39 cellular contexts compared by ENCODE assay signal in the genomic region with DNA sequence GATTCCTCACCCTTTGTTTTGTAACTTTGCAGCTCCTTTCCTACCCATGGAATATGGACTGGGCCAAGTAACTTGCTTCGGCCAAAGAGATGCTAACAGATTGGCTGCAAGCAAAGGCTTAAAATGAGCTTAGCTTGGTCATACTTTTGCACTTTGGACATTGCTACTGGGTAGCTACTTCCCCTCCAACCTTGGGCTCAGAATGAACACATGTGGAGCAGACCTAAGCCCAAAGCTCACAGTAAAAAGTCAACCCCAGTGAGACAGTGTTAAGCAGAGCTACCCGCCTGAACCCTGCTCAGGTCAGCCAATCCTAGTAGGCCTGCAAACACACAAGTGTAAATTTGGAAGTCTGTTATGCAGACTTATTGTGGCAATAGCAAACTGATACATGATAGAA.
"Had no signal": no experiment of that assay in that cellular context is flagged by ENCODE, and none has a peak within 500 bp of the region (broad histone marks: within the 10 kb centered on the region; RNA-seq: fewer than 3 reads in every experiment).

No MANE protein-coding gene starts in this region.

- H3K27ac Mint-ChIP-seq: activated naive CD4-positive, alpha-beta T cell treated with anti-CD3 and anti-CD28 coated beads for 36 hours; activated naive CD4-positive, alpha-beta T cell treated with anti-CD3 and anti-CD28 coated beads, Interleukin-2, amount 10 ng/mL, durations not matched to agents 7 days and 5 days; activated naive CD4-positive, alpha-beta T cell treated with anti-CD3 and anti-CD28 coated beads, Interleukin-2, amount 50 U/mL, for 24 hours; activated naive CD8-positive, alpha-beta T cell; activated naive CD8-positive, alpha-beta T cell treated with anti-CD3 and anti-CD28 coated beads for 36 hours; activated naive CD8-positive, alpha-beta T cell treated with anti-CD3 and anti-CD28 coated beads, Interleukin-2, amount 10 ng/mL, durations not matched to agents 7 days and 5 days; activated naive CD8-positive, alpha-beta T cell treated with anti-CD3 and anti-CD28 coated beads, Interleukin-2, amount 50 U/mL, for 24 hours; activated T-cell treated with anti-CD3 and anti-CD28 coated beads, Interleukin-2, amount 50 U/mL, for 24 hours; activated T-cell treated with anti-CD3 and anti-CD28 coated beads, Interleukin-2, amount 50 U/mL, for 72 hours; activated T-helper 1 cell treated with anti-CD3 and anti-CD28 coated beads, Interleukin-12 subunit alpha, Interleukin-12 subunit beta, Interleukin-2, Interleukin-4 antibody, amounts not matched to agents 30 ng/mL and 10 ng/mL and 1 ng/mL, durations not matched to agents 14 hours and 24 hours and 36 hours; activated T-helper 17 cell treated with anti-CD3 and anti-CD28 coated beads, Interleukin-2, amount 50 U/mL, for 72 hours; activated T-helper 2 cell treated with anti-CD3 and anti-CD28 coated beads, Interferon-gamma antibody, Interleukin-2, Interleukin-4, amounts not matched to agents 10 μg/mL and 5 μg/mL and 100 μg/mL, durations not matched to agents 14 hours and 24 hours and 36 hours; brain had no signal

- H3K4me1 Mint-ChIP-seq: activated naive CD4-positive, alpha-beta T cell treated with anti-CD3 and anti-CD28 coated beads, Interleukin-2, amount 10 ng/mL, durations not matched to agents 7 days and 5 days; activated naive CD4-positive, alpha-beta T cell treated with anti-CD3 and anti-CD28 coated beads, Interleukin-2, amount 50 U/mL, for 24 hours; activated naive CD8-positive, alpha-beta T cell treated with anti-CD3 and anti-CD28 coated beads, Interleukin-2, amount 10 ng/mL, durations not matched to agents 7 days and 5 days; activated T-helper 17 cell treated with anti-CD3 and anti-CD28 coated beads, Interleukin-2, amount 50 U/mL, for 72 hours; central memory CD8-positive, alpha-beta T cell had no signal

- DNase-seq: activated effector memory CD4-positive, alpha-beta T cell treated with anti-CD3 and anti-CD28 coated beads, Interleukin-2, amount 50 U/mL, for 16 hours; activated effector memory CD4-positive, alpha-beta T cell treated with Interleukin-2 at 50 U/mL for 16 hours; activated gamma-delta T cell; activated gamma-delta T cell treated with Interleukin-2 at 50 U/mL for 16 hours; activated naive CD4-positive, alpha-beta T cell; activated naive CD4-positive, alpha-beta T cell treated with anti-CD3 and anti-CD28 coated beads for 36 hours; activated naive CD4-positive, alpha-beta T cell treated with anti-CD3 and anti-CD28 coated beads, Interleukin-2, amount 10 ng/mL, durations not matched to agents 7 days and 5 days; activated naive CD4-positive, alpha-beta T cell treated with anti-CD3 and anti-CD28 coated beads, Interleukin-2, amount 50 U/mL, for 16 hours; activated naive CD4-positive, alpha-beta T cell treated with Interleukin-2 at 50 U/mL for 16 hours; activated naive CD8-positive, alpha-beta T cell treated with anti-CD3 and anti-CD28 coated beads for 36 hours; activated naive CD8-positive, alpha-beta T cell treated with anti-CD3 and anti-CD28 coated beads, Interleukin-2, amount 10 ng/mL, durations not matched to agents 7 days and 5 days; activated naive CD8-positive, alpha-beta T cell treated with anti-CD3 and anti-CD28 coated beads, Interleukin-2, amount 50 U/mL, for 24 hours; activated T-cell treated with anti-CD3 and anti-CD28 coated beads, Interleukin-2, amount 50 U/mL, for 1 hour; activated T-cell treated with anti-CD3 and anti-CD28 coated beads, Interleukin-2, amount 50 U/mL, for 24 hours; activated T-cell treated with anti-CD3 and anti-CD28 coated beads, Interleukin-2, amount 50 U/mL, for 4 hours; activated T-cell treated with anti-CD3 and anti-CD28 coated beads, Interleukin-2, amount 50 U/mL, for 48 hours; activated T-cell treated with anti-CD3 and anti-CD28 coated beads, Interleukin-2, amount 50 U/mL, for 72 hours; adrenal gland; amniotic stem cell; amygdala; anterior cingulate cortex; aorta; body of pancreas; brain microvascular endothelial cell; caudate nucleus; central memory CD4-positive, alpha-beta T cell; cerebellar nuclear complex had no signal

- ATAC-seq: activated naive CD4-positive, alpha-beta T cell treated with anti-CD3 and anti-CD28 coated beads, Interleukin-2, amount 50 U/mL, for 72 hours; activated naive CD8-positive, alpha-beta T cell treated with anti-CD3 and anti-CD28 coated beads, Interleukin-2, amount 50 U/mL, for 24 hours; activated T-cell treated with anti-CD3 and anti-CD28 coated beads, Interleukin-2, amount 50 U/mL, for 4 hours; activated T-cell treated with anti-CD3 and anti-CD28 coated beads, Interleukin-2, amount 50 U/mL, for 72 hours; activated T-helper 17 cell treated with anti-CD3 and anti-CD28 coated beads, Interleukin-2, amount 50 U/mL, for 72 hours; body of pancreas had no signal

- H3K4me3 ChIP-seq: adrenal gland, ascending aorta, body of pancreas, breast epithelium, cardiac muscle cell had no signal

- H3K4me1 ChIP-seq: adrenal gland, ascending aorta, body of pancreas, breast epithelium had no signal

- H3K9me3 Mint-ChIP-seq: activated naive CD4-positive, alpha-beta T cell treated with anti-CD3 and anti-CD28 coated beads, Interleukin-2, amount 10 ng/mL, durations not matched to agents 7 days and 5 days; activated naive CD4-positive, alpha-beta T cell treated with anti-CD3 and anti-CD28 coated beads, Interleukin-2, amount 50 U/mL, for 24 hours; activated naive CD4-positive, alpha-beta T cell treated with anti-CD3 and anti-CD28 coated beads, Interleukin-2, amount 50 U/mL, for 72 hours; activated naive CD8-positive, alpha-beta T cell treated with anti-CD3 and anti-CD28 coated beads for 36 hours; activated naive CD8-positive, alpha-beta T cell treated with anti-CD3 and anti-CD28 coated beads, Interleukin-2, amount 10 ng/mL, durations not matched to agents 7 days and 5 days; activated T-cell treated with anti-CD3 and anti-CD28 coated beads, Interleukin-2, amount 50 U/mL, for 24 hours; activated T-cell treated with anti-CD3 and anti-CD28 coated beads, Interleukin-2, amount 50 U/mL, for 4 hours; activated T-cell treated with anti-CD3 and anti-CD28 coated beads, Interleukin-2, amount 50 U/mL, for 72 hours; activated T-helper 1 cell treated with anti-CD3 and anti-CD28 coated beads, Interleukin-12 subunit alpha, Interleukin-12 subunit beta, Interleukin-2, Interleukin-4 antibody, amounts not matched to agents 30 ng/mL and 10 ng/mL and 1 ng/mL, durations not matched to agents 14 hours and 24 hours and 36 hours; activated T-helper 17 cell treated with anti-CD3 and anti-CD28 coated beads, Interleukin-2, amount 50 U/mL, for 72 hours; central memory CD8-positive, alpha-beta T cell had no signal

- H3K36me3 ChIP-seq: adrenal gland, brain microvascular endothelial cell, breast epithelium, cardiac muscle cell had no signal

- FAIRE-seq: astrocyte had no signal

- H3K9me3 ChIP-seq: adrenal gland, ascending aorta, body of pancreas, breast epithelium had no signal

- H3K27me3 ChIP-seq: adrenal gland, ascending aorta, body of pancreas, brain microvascular endothelial cell, breast epithelium, cardiac muscle cell had no signal

- H3K4me3 Mint-ChIP-seq: activated naive CD4-positive, alpha-beta T cell treated with anti-CD3 and anti-CD28 coated beads for 36 hours; activated naive CD4-positive, alpha-beta T cell treated with anti-CD3 and anti-CD28 coated beads, Interleukin-2, amount 10 ng/mL, durations not matched to agents 7 days and 5 days; activated naive CD4-positive, alpha-beta T cell treated with anti-CD3 and anti-CD28 coated beads, Interleukin-2, amount 50 U/mL, for 24 hours; activated naive CD8-positive, alpha-beta T cell; activated naive CD8-positive, alpha-beta T cell treated with anti-CD3 and anti-CD28 coated beads for 36 hours; activated naive CD8-positive, alpha-beta T cell treated with anti-CD3 and anti-CD28 coated beads, Interleukin-2, amount 10 ng/mL, durations not matched to agents 7 days and 5 days; activated naive CD8-positive, alpha-beta T cell treated with anti-CD3 and anti-CD28 coated beads, Interleukin-2, amount 50 U/mL, for 24 hours; activated T-cell treated with anti-CD3 and anti-CD28 coated beads, Interleukin-2, amount 50 U/mL, for 24 hours; activated T-cell treated with anti-CD3 and anti-CD28 coated beads, Interleukin-2, amount 50 U/mL, for 4 hours; activated T-cell treated with anti-CD3 and anti-CD28 coated beads, Interleukin-2, amount 50 U/mL, for 72 hours; activated T-helper 1 cell treated with anti-CD3 and anti-CD28 coated beads, Interleukin-12 subunit alpha, Interleukin-12 subunit beta, Interleukin-2, Interleukin-4 antibody, amounts not matched to agents 30 ng/mL and 10 ng/mL and 1 ng/mL, durations not matched to agents 14 hours and 24 hours and 36 hours; activated T-helper 17 cell treated with anti-CD3 and anti-CD28 coated beads, Interleukin-2, amount 50 U/mL, for 72 hours; brain; central memory CD8-positive, alpha-beta T cell had no signal

- H3K27ac ChIP-seq: adrenal gland, ascending aorta, body of pancreas, brain microvascular endothelial cell, breast epithelium, cardiac muscle cell had no signal

- H3K27me3 Mint-ChIP-seq: activated naive CD4-positive, alpha-beta T cell treated with anti-CD3 and anti-CD28 coated beads, Interleukin-2, amount 10 ng/mL, durations not matched to agents 7 days and 5 days; activated naive CD4-positive, alpha-beta T cell treated with anti-CD3 and anti-CD28 coated beads, Interleukin-2, amount 50 U/mL, for 24 hours; activated naive CD8-positive, alpha-beta T cell; activated naive CD8-positive, alpha-beta T cell treated with anti-CD3 and anti-CD28 coated beads for 36 hours; activated naive CD8-positive, alpha-beta T cell treated with anti-CD3 and anti-CD28 coated beads, Interleukin-2, amount 10 ng/mL, durations not matched to agents 7 days and 5 days; activated naive CD8-positive, alpha-beta T cell treated with anti-CD3 and anti-CD28 coated beads, Interleukin-2, amount 50 U/mL, for 24 hours; activated T-cell treated with anti-CD3 and anti-CD28 coated beads, Interleukin-2, amount 50 U/mL, for 24 hours; activated T-helper 17 cell treated with anti-CD3 and anti-CD28 coated beads, Interleukin-2, amount 50 U/mL, for 72 hours; brain; central memory CD8-positive, alpha-beta T cell had no signal
